In genomic region chr10:35642023-35642792, GRCh38 we compare ENCODE assay signal across 8 cellular contexts. TPM values are rescaled to one million over a fixed set of nuclear protein-coding genes. Genes with fewer than 3 reads are reported as not detected.
DNase-seq lines count a peak whose midpoint lies in the region; ATAC-seq, FAIRE-seq and TF ChIP-seq lines count a peak whose summit lies in the region.

Gene FZD8, minus strand, starts transcription at chr10:35642296. Its CDS starts 867 bp downstream, at chr10:35641429.

- no peak within 1 kb of the TSS for H2AK5ac ChIP-seq in IMR-90 (ENCODE audit: low read depth, low read length)
- H2AK5ac ChIP-seq in neuronal stem cell (ENCODE audit: low read depth, low read length) = peak within 1 kb of the TSS; percentile 68

- H3K4ac ChIP-seq in IMR-90 (ENCODE audit: low read depth, low read length) = no peak within 1 kb of the TSS; the same call in 1 of the 2 replicates
- peak within 1 kb of the TSS; percentile 97 for H3K4ac ChIP-seq in neuronal stem cell (ENCODE audit: low read length)

- 0 out of 2 replicates have a peak within 1 kb of the TSS, but pooled peaks have one; percentile 37 for H3K14ac ChIP-seq in IMR-90 (replicated peaks; ENCODE audit: low read depth, low read length)
- peak within 1 kb of the TSS; percentile 97 for H3K14ac ChIP-seq in neuronal stem cell (ENCODE audit: low read length)

- no peaks in the 10 kb centered on the region for H3K9me1 ChIP-seq in IMR-90 (ENCODE audit: insufficient read depth, low read length)

- 0 out of 2 replicates have a peak, but pooled peaks have one; percentile 10 for TF ChIP-seq RAD21 in IMR-90 (IDR thresholded peaks at IDR 0.05; ENCODE audit: low read length)

- DNase-seq in DMS79 (lab: John Stamatoyannopoulos, UW) = peak; percentile 25
- peak; percentile 90 for DNase-seq in IMR-90
- peak; percentile 92 for DNase-seq in RPMI7951 (ENCODE audit: low read depth)
- peak; percentile 78 for DNase-seq in activated naive CD4-positive, alpha-beta T cell treated with Interleukin-2 at 50 U/mL for 16 hours
- DNase-seq in frontal cortex (ENCODE audit: low spot score in 2 of 2) = peak; percentile 93 to 96
- DNase-seq in neuronal stem cell (ENCODE audit: low spot score) = peak; percentile 95
- peak; percentile 88 for DNase-seq in stromal cell of bone marrow (ENCODE audit: low read depth)

- H4K20me1 ChIP-seq in IMR-90 (ENCODE audit: insufficient read depth, low read length) = peaks cover 8% of the 10 kb centered on the region; the same call in 1 of the 2 replicates

- TF ChIP-seq CTCF in IMR-90 (conservative IDR thresholded peaks at IDR 0.05; ENCODE audit: low read depth, low read length) = peak; percentile 24; the same call in 1 of the 2 replicates

- no peak for FAIRE-seq in frontal cortex (lab: Jason Lieb, UNC)

- H2BK5ac ChIP-seq in IMR-90 (ENCODE audit: low read depth, low read length, poor library complexity, severe bottlenecking) = peak within 1 kb of the TSS; percentile 54
- peak within 1 kb of the TSS; percentile 100 for H2BK5ac ChIP-seq in neuronal stem cell (ENCODE audit: low read length)

- no peak within 1 kb of the TSS for H3K18ac ChIP-seq in IMR-90 (ENCODE audit: low read depth, low read length)
- peak within 1 kb of the TSS; percentile 99 for H3K18ac ChIP-seq in neuronal stem cell (ENCODE audit: low read length)

- peak; percentile 91 for ATAC-seq in GM21619 (IDR thresholded peaks at IDR 0.05; ENCODE audit: unreplicated experiment)
- ATAC-seq in IMR-90 (ENCODE audit: low read depth) = peak; percentile 83

- CTCF ChIA-PET in IMR-90 (lab: Yijun Ruan, JAX) = no interaction called here

- H3K36me3 ChIP-seq in IMR-90 (ENCODE audit: control insufficient read depth, insufficient read depth, low read length) (no peaks in the 10 kb centered on the region), neuronal stem cell (replicated peaks in 1 of 2; ENCODE audit: control insufficient read depth in 2 of 2, insufficient read depth in 2 of 2, low read length in 2 of 2) (peaks cover 0 to 9% of the 10 kb centered on the region in 2 donors)

- peak; percentile 99 for TF ChIP-seq POLR2A in IMR-90 (IDR thresholded peaks at IDR 0.05; ENCODE audit: low read depth, low read length)

- H2BK12ac ChIP-seq in neuronal stem cell (ENCODE audit: low read length) = no peak within 1 kb of the TSS

- BruUV-seq in IMR-90 (replicated peaks; lab: Mats Ljungman, UMichigan) = no TSS peak

- H3K4me3 ChIP-seq in IMR-90 (ENCODE audit: insufficient read depth, low read depth, low read length) (peak within 1 kb of the TSS; percentile 62), neuronal stem cell (ENCODE audit: low read length in 2 of 2) (peak within 1 kb of the TSS; percentile 57 to 86)

- H2BK15ac ChIP-seq in IMR-90 (ENCODE audit: low read depth, low read length) (no peak within 1 kb of the TSS), neuronal stem cell (ENCODE audit: low read length) (peak within 1 kb of the TSS; percentile 92)

- peaks cover 7% of the 10 kb centered on the region for H3K4me1 ChIP-seq in IMR-90 (ENCODE audit: control insufficient read depth, insufficient read depth, low read length)
- H3K4me1 ChIP-seq in neuronal stem cell (ENCODE audit: control insufficient read depth in 2 of 2, insufficient read depth in 1 of 2, low read depth in 1 of 2, low read length in 2 of 2) = peaks cover 2 to 15% of the 10 kb centered on the region in 2 donors

- H2BK120ac ChIP-seq in IMR-90 (ENCODE audit: low read depth, low read length) = no peak within 1 kb of the TSS
- peak within 1 kb of the TSS; percentile 35 for H2BK120ac ChIP-seq in neuronal stem cell (ENCODE audit: low read depth, low read length)

- H2AK9ac ChIP-seq in IMR-90 (replicated peaks; ENCODE audit: low read depth, low read length, poor library complexity) = peak within 1 kb of the TSS; percentile 39

- H2AFZ ChIP-seq in IMR-90 (replicated peaks; ENCODE audit: low read length, poor library complexity) = peak within 1 kb of the TSS; percentile 98
- peak within 1 kb of the TSS; percentile 98 for H2AFZ ChIP-seq in neuronal stem cell (ENCODE audit: low read length)

- H3K79me1 ChIP-seq in IMR-90 (ENCODE audit: low read depth in 1 of 2, low read length in 2 of 2) (peaks cover 12 to 21% of the 10 kb centered on the region in 2 experiments), neuronal stem cell (ENCODE audit: low read depth, low read length) (peaks cover 8% of the 10 kb centered on the region)

- H3K23ac ChIP-seq in IMR-90 (ENCODE audit: low read depth, low read length) = peak within 1 kb of the TSS; percentile 79; the same call in 1 of the 2 replicates
- peak within 1 kb of the TSS; percentile 100 for H3K23ac ChIP-seq in neuronal stem cell (ENCODE audit: low read depth, low read length, poor library complexity)

- H3K4me2 ChIP-seq in IMR-90 (ENCODE audit: low read depth, low read length) (peak within 1 kb of the TSS; percentile 100), neuronal stem cell (ENCODE audit: insufficient read depth, low read length, poor library complexity, severe bottlenecking) (peak within 1 kb of the TSS; percentile 89)

- no peak within 1 kb of the TSS for H4K8ac ChIP-seq in IMR-90 (ENCODE audit: low read depth in 2 of 2, low read length in 2 of 2)
- no peak within 1 kb of the TSS for H4K8ac ChIP-seq in neuronal stem cell (ENCODE audit: low read depth, low read length)

- no peak within 1 kb of the TSS for H4K5ac ChIP-seq in IMR-90 (ENCODE audit: low read depth, low read length)

- H3K9ac ChIP-seq in IMR-90 (ENCODE audit: low read depth, low read length) = peak within 1 kb of the TSS; percentile 46; the same call in 1 of the 2 replicates
- peak within 1 kb of the TSS; percentile 100 for H3K9ac ChIP-seq in neuronal stem cell (ENCODE audit: low read depth, low read length, poor library complexity)

- H3K27ac ChIP-seq in IMR-90 (ENCODE audit: insufficient read depth, low read length) = peak within 1 kb of the TSS; percentile 56; the same call in 1 of the 2 replicates
- peak within 1 kb of the TSS; percentile 76 for H3K27ac ChIP-seq in neuronal stem cell (replicated peaks; ENCODE audit: low read length)

- H3K27me3 ChIP-seq in IMR-90 (ENCODE audit: control insufficient read depth, insufficient read depth, low read length) (0 out of 2 replicates have a peak, but pooled peaks cover 2% of the 10 kb centered on the region), neuronal stem cell (ENCODE audit: control insufficient read depth in 3 of 3, insufficient read depth in 3 of 3, low read depth in 1 of 3, low read length in 3 of 3) (peaks cover 0 to 70% (median 4%) of the 10 kb centered on the region in 3 experiments)

- H3K56ac ChIP-seq in IMR-90 (ENCODE audit: extremely low read depth, insufficient read depth, low read length) = no peak within 1 kb of the TSS

- H4K91ac ChIP-seq in IMR-90 (ENCODE audit: insufficient read depth, low read depth, low read length) (no peak within 1 kb of the TSS; the same call in 1 of the 2 replicates), neuronal stem cell (ENCODE audit: low read depth, low read length, poor library complexity) (peak within 1 kb of the TSS; percentile 50)

- WGBS in IMR-90 (ENCODE audit: extremely low coverage in 2 of 2, insufficient read length in 1 of 2), 2 experiments = 0% methylated on average over 30 of the region's 82 CpGs; no CpG with 5 or more reads in 1 of the 2 experiments
- no CpG with 5 or more reads among the region's 82 CpGs for WGBS in neuronal stem cell (ENCODE audit: extremely low coverage in 2 of 2, insufficient read length in 2 of 2, insufficient replicate concordance in 1 of 2), 2 donors

- POLR2A ChIA-PET in IMR-90 (lab: Charles Lee; ENCODE audit: unreplicated experiment) = no interaction called here

- intact Hi-C loops in IMR-90 (cut with micrococcal nuclease) = loop anchor here (1.0 to 10.0 kb wide), 6 partner anchors 275 to 1137 kb away; no protein-coding TSS in a partner anchor

- in situ Hi-C loops in IMR-90 (cut with MboI; ENCODE audit: low sequenced_read_pairs) = loop anchor here (10.0 kb wide), 1 partner anchor 273 kb away; no protein-coding TSS in a partner anchor

- H3K9me3 ChIP-seq in IMR-90 (ENCODE audit: control insufficient read depth, insufficient read depth, low read length) (no peaks in the 10 kb centered on the region), neuronal stem cell (replicated peaks in 1 of 2; ENCODE audit: control insufficient read depth in 2 of 2, insufficient read depth in 1 of 2, low read depth in 1 of 2, low read length in 2 of 2) (peaks cover 2 to 4% of the 10 kb centered on the region in 2 donors)

- H2BK20ac ChIP-seq in IMR-90 (ENCODE audit: low read depth, low read length) = no peak within 1 kb of the TSS

- dilution Hi-C loops in IMR-90 (cut with HindIII; ENCODE audit: low sequenced_read_pairs, unreplicated experiment) = no loop called here

TF ChIP-seq in IMR-90, 13 proteins besides CTCF, POLR2A, EP300 and RAD21:
- TF ChIP-seq BHLHE40 (IDR thresholded peaks at IDR 0.05; ENCODE audit: low read depth, low read length) = peak; percentile 14; the same call in 1 of the 2 replicates
- TF ChIP-seq SMC3 (IDR thresholded peaks at IDR 0.05; ENCODE audit: low read depth, low read length) = no peak
- TF ChIP-seq MAZ (IDR thresholded peaks at IDR 0.05; ENCODE audit: borderline replicate concordance, low read depth, low read length) = 0 out of 2 replicates have a peak, but pooled peaks have one; percentile 7
- 0 out of 2 replicates have a peak, but pooled peaks have one; percentile 44 for TF ChIP-seq MXI1 (IDR thresholded peaks at IDR 0.05; ENCODE audit: borderline replicate concordance, low read depth, low read length)
- TF ChIP-seq CHD1 (IDR thresholded peaks at IDR 0.05; ENCODE audit: low read depth, low read length) = no peak

RNA-seq across cellular contexts. Expression of gene FZD8, which starts in this region (rescaled TPM):
- total RNA-seq in IMR-90 (2012; rRNA removed) (3.6 and 4.4 TPM in 2 replicates), frontal cortex (13.0 TPM)
- polyA plus RNA-seq in IMR-90 (2012; rRNA removed) = 3.9 and 4.8 TPM in 2 replicates
- polyA plus RNA-seq in IMR-90 (2012; cell fraction: cytosol; rRNA removed) = 2.1 and 4.9 TPM in 2 replicates
- polyA plus RNA-seq in IMR-90 (2012; cell fraction: nucleus; rRNA removed; ENCODE audit: low replicate concordance) = 5.1 and 9.6 TPM in 2 replicates
- total RNA-seq in RPMI7951 (2014; rRNA removed; shearing (Covaris generic)) = 2.2 and 3.2 TPM in 2 replicates
- 64.6 TPM for polyA plus RNA-seq in neuronal stem cell (2013, experiment 1 of 2)
- polyA plus RNA-seq in neuronal stem cell (2013, experiment 2 of 2) = 68.1 TPM

Comparison
In these comparisons a context has a peak if more than half of its experiments do, and no peak if none do; other contexts are left out.
1. Peak in every context shown above with its lines: DNase-seq, ATAC-seq, H3K4me3 ChIP-seq and H3K27ac ChIP-seq.
2. DNase-seq: peak in every context shown above with its lines; median percentile 95 in neuronal stem cell; 94 in frontal cortex; 92 in RPMI7951; 90 in IMR-90; 88 in stromal cell of bone marrow; 78 in activated naive CD4-positive, alpha-beta T cell treated with Interleukin-2 at 50 U/mL for 16 hours; 25 in DMS79.